In the genomic region with DNA sequence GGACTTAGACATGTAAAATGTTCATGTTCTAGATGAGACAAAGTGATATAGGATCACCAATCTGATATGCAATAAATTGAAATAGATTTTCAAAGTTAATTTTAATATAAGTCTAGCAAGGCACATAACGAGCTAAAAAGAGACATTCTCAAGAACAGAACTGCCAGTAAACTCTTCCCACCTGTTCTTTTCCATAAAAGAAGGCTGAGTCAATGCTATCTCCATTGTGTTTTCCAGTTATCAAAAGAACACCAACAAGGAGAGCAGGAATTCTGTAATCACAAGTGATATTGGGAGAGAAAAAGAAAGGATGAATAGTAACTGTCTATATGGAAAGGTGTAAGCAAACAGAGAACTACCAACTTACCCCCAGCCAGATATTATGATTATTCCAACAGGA, we compare ENCODE assay signal across 22 cellular contexts.
"Had no signal": no experiment of that assay in that cellular context is flagged by ENCODE, and none has a peak within 500 bp of the region (broad histone marks: within the 10 kb centered on the region; RNA-seq: fewer than 3 reads in every experiment).

No MANE protein-coding gene starts in this region.

- H3K27me3 ChIP-seq: colonic mucosa, esophagus squamous epithelium, gastrocnemius medialis, heart right ventricle, left lung had no signal

- H3K36me3 ChIP-seq: colonic mucosa had no signal

- H3K9me3 ChIP-seq: colonic mucosa, esophagus squamous epithelium, gastrocnemius medialis, heart right ventricle, left lung, lower lobe of right lung, mucosa of descending colon had no signal

- H3K4me3 ChIP-seq: colonic mucosa, esophagus squamous epithelium, gastrocnemius medialis, heart right ventricle, left lung, lower lobe of right lung, mucosa of descending colon had no signal

- H3K4me1 ChIP-seq: colonic mucosa, esophagus squamous epithelium, gastrocnemius medialis, heart right ventricle, left lung, lower lobe of right lung had no signal

- H3K27ac ChIP-seq: colonic mucosa, epithelial cell of prostate, esophagus squamous epithelium, gastrocnemius medialis, heart right ventricle, left lung, lower lobe of right lung had no signal

- DNase-seq: colonic mucosa; cortex of kidney; effector CD8-positive, alpha-beta T cell; effector memory CD8-positive, alpha-beta T cell; endodermal cell; erythroblast; esophagus squamous epithelium; foreskin melanocyte; gastrocnemius medialis; glutamatergic neuron; head of caudate nucleus; heart right ventricle; hippocampal formation; left cardiac atrium; left lung; left ventricle myocardium superior; lower lobe of right lung; mesenchymal stem cell; mucosa of descending colon; naive B cell had no signal

- ATAC-seq: effector memory CD8-positive, alpha-beta T cell; esophagus mucosa; gastrocnemius medialis; heart right ventricle; left cardiac atrium; left lung; left ventricle myocardium superior; lower lobe of right lung; mucosa of descending colon had no signal
